In the genomic region with DNA sequence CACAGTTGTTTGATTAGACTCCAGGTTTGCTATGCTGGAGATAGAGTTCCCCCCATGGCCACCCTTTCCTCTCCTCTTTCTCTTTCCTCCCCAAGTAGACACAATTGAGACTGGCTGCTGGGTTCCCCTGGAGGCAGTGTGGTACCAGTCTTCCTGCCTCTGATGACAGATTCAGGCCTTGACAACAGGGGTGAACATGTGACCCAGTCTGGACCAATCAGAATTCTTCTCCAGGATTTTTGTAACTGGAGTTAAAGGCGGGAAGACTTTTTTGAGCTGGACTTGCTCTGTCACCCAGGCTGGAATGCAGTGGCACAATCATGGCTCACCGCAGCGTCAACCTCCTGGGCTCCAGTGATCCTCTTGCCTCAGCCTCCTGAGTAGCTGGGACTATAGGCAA, we compare ENCODE assay signal across 18 cellular contexts. TPM values are rescaled to one million over a fixed set of nuclear protein-coding genes. Genes with fewer than 3 reads are reported as not detected.
DNase-seq lines count a peak whose midpoint lies in the region; ATAC-seq, FAIRE-seq and TF ChIP-seq lines count a peak whose summit lies in the region.
"Had no signal": no experiment of that assay in that cellular context is flagged by ENCODE, and none has a peak within 500 bp of the region (broad histone marks: within the 10 kb centered on the region; RNA-seq: fewer than 3 reads in every experiment).

No MANE protein-coding gene starts in this region.

- H3K4me2 ChIP-seq in A549 (no peak overlapping the region), Loucy (ENCODE audit: low read depth, low read length, poor library complexity, severe bottlenecking) (no peak overlapping the region)

- no peaks in the 10 kb centered on the region for H3K9me2 ChIP-seq in Loucy (replicated peaks; ENCODE audit: low read depth, low read length)

- H3K4me1 Mint-ChIP-seq in activated T-helper 17 cell treated with anti-CD3 and anti-CD28 coated beads, Interleukin-2, amount 50 U/mL, for 72 hours: no peaks in the 10 kb centered on the region

- CTCF ChIA-PET in A549 (lab: Yijun Ruan, JAX): interaction anchor here (0.6 to 18.7 kb wide), 13 partner anchors 13 to 789 kb away, joined by 3 to 348 read pairs (median 5); no protein-coding TSS in a partner anchor

- no peaks in the 10 kb centered on the region for H3K9me3 Mint-ChIP-seq in activated T-helper 17 cell treated with anti-CD3 and anti-CD28 coated beads, Interleukin-2, amount 50 U/mL, for 72 hours

- H3K36me3 Mint-ChIP-seq in activated T-helper 17 cell treated with anti-CD3 and anti-CD28 coated beads, Interleukin-2, amount 50 U/mL, for 72 hours (ENCODE audit: low read depth): no peaks in the 10 kb centered on the region

- H3K4me1 ChIP-seq in A549 (no peaks in the 10 kb centered on the region), Loucy (ENCODE audit: insufficient read depth, low read length, poor library complexity, severe bottlenecking) (peaks cover 3% of the 10 kb centered on the region)
- H3K4me1 ChIP-seq: BE2C, HAP-1 had no signal

- H3K27ac ChIP-seq in A549: no peak overlapping the region
- H3K27ac ChIP-seq: WERI-Rb-1 had no signal

- no peaks in the 10 kb centered on the region for H3K27me3 ChIP-seq in Loucy (ENCODE audit: insufficient read depth, low read length, poor library complexity, severe bottlenecking)

- no peak for TF ChIP-seq RAD21 in A549 (conservative IDR thresholded peaks at IDR 0.05 in 1 of 2, IDR thresholded peaks at IDR 0.05 in 1 of 2)

- H3K4me3 Mint-ChIP-seq in activated T-helper 17 cell treated with anti-CD3 and anti-CD28 coated beads, Interleukin-2, amount 50 U/mL, for 72 hours: no peak overlapping the region

- TF ChIP-seq EP300 in A549 (IDR thresholded peaks at IDR 0.05): no peak

- no peak overlapping the region for H3K9ac ChIP-seq in Loucy (ENCODE audit: low read depth, low read length, poor library complexity, severe bottlenecking)

- no peaks in the 10 kb centered on the region for H3F3A ChIP-seq in Loucy (ENCODE audit: low read depth)

- POLR2A ChIA-PET in A549 (lab: Yijun Ruan, JAX): no interaction called here

- ATAC-seq in A549 (peak; percentile 41 to 62; a peak in 3 of 6 replicates), GM21381 (IDR thresholded peaks at IDR 0.05; ENCODE audit: unreplicated experiment) (no peak)
- ATAC-seq in activated T-helper 17 cell treated with anti-CD3 and anti-CD28 coated beads, Interleukin-2, amount 50 U/mL, for 72 hours (replicated peaks): peak; percentile 45

- no peaks in the 10 kb centered on the region for H4K20me1 ChIP-seq in Loucy (ENCODE audit: insufficient read depth, low read length, poor library complexity, severe bottlenecking)

- H3K27ac Mint-ChIP-seq in activated T-helper 17 cell treated with anti-CD3 and anti-CD28 coated beads, Interleukin-2, amount 50 U/mL, for 72 hours: no peak overlapping the region

- H3K9me3 ChIP-seq in A549: no peaks in the 10 kb centered on the region
- H3K9me3 ChIP-seq in Loucy (ENCODE audit: insufficient read depth, low read depth, low read length): no peaks in the 10 kb centered on the region
- H3K9me3 ChIP-seq: BE2C, HAP-1 had no signal

- H3K36me3 ChIP-seq in Loucy (ENCODE audit: insufficient read depth, low read length): no peaks in the 10 kb centered on the region
- H3K36me3 ChIP-seq: BE2C, HAP-1, WERI-Rb-1 had no signal

- no peak overlapping the region for H2AFZ ChIP-seq in Loucy (ENCODE audit: low read length)

- WGBS in A549 (ENCODE audit: missing lambda C conversion rate): 78% methylated on average over 3 of the region's 3 CpGs

- no peak overlapping the region for H3K4me3 ChIP-seq in A549
- H3K4me3 ChIP-seq in Loucy (ENCODE audit: low read length, poor library complexity, severe bottlenecking): no peak overlapping the region
- H3K4me3 ChIP-seq: HAP-1 had no signal

- H3K27me3 Mint-ChIP-seq in activated T-helper 17 cell treated with anti-CD3 and anti-CD28 coated beads, Interleukin-2, amount 50 U/mL, for 72 hours: peaks cover 17% of the 10 kb centered on the region

- FAIRE-seq in A549 (lab: Jason Lieb, UNC) (no peak), GM12892 (lab: Jason Lieb, UNC) (no peak)
- FAIRE-seq: islet of Langerhans had no signal

- H3K79me2 ChIP-seq in Loucy (ENCODE audit: insufficient read depth, low read length): no peaks in the 10 kb centered on the region

- DNase-seq in A549 (ENCODE audit: low read depth in 1 of 2, low spot score in 1 of 2): peak in 1 of 2 experiments; percentile 66
- DNase-seq in Daoy (ENCODE audit: low read depth): peak; percentile 56
- no peak for DNase-seq in GM12892 (ENCODE audit: insufficient read length)
- no peak for DNase-seq in NCI-H1694 treated with DMSO at 0.1 percent for 48 hours (lab: John Stamatoyannopoulos, UW)
- no peak for DNase-seq in hepatic stellate cell (ENCODE audit: low spot score)
- DNase-seq: activated gamma-delta T cell treated with Interleukin-2 at 50 U/mL for 16 hours, BE2C, DMS79 treated with DMSO at 0.1 percent for 48 hours, erythroblast, mesenchymal stem cell, NCI-H1436, NCI-H345, WERI-Rb-1 had no signal

- TF ChIP-seq POLR2A in A549 (IDR thresholded peaks at IDR 0.05; ENCODE audit: low read length) (no peak), GM12892 (IDR thresholded peaks at IDR 0.05; ENCODE audit: low read depth, low read length) (no peak)

- TF ChIP-seq CTCF in A549 (IDR thresholded peaks at IDR 0.05) (no peak), Loucy (conservative IDR thresholded peaks at IDR 0.05; ENCODE audit: low read length) (0 out of 2 replicates have a peak, but pooled peaks have one; percentile 25)

TF ChIP-seq in A549, 52 proteins besides CTCF, POLR2A, EP300 and RAD21:
- TF ChIP-seq RARB (CRISPR knock-in tag; IDR thresholded peaks at IDR 0.05): no peak
- TF ChIP-seq, protein P1, sequence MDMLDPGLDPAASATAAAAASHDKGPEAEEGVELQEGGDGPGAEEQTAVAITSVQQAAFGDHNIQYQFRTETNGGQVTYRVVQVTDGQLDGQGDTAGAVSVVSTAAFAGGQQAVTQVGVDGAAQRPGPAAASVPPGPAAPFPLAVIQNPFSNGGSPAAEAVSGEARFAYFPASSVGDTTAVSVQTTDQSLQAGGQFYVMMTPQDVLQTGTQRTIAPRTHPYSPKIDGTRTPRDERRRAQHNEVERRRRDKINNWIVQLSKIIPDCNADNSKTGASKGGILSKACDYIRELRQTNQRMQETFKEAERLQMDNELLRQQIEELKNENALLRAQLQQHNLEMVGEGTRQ (IDR thresholded peaks at IDR 0.05): peak; percentile 80

RNA-seq across cellular contexts. Expression of gene CCNE1, which starts 48.7 kb away (rescaled TPM):
- polyA plus RNA-seq in A549 (2011; rRNA removed): 15.4 and 18.3 TPM in 2 replicates
- 20.9 and 21.4 TPM in 2 replicates for polyA plus RNA-seq in A549 (2012; cell fraction: cytosol; rRNA removed)
- 21.9 and 34.2 TPM in 2 replicates for polyA plus RNA-seq in A549 (2012; cell fraction: nucleus; rRNA removed)
- polyA plus RNA-seq in A549 (2017; fragmentation: RNase III; extraction: RNeasy Plus Mini Kit Qiagen cat#74134 plus additional on column Dnase treatment): 25.0 to 26.9 TPM (median 25.2 TPM) in 3 replicates
- polyA minus RNA-seq in A549 (2011; rRNA and poly(A)+ RNA removed): 14.1 and 15.5 TPM in 2 replicates
- 16.4 and 24.6 TPM in 2 replicates for total RNA-seq in Daoy (2014; rRNA removed; shearing (Covaris generic))
- 10 to 100 TPM; 20.1 to 31.5 TPM for total RNA-seq in activated T-helper 17 cell treated with anti-CD3 and anti-CD28 coated beads, Interleukin-2, amount 50 U/mL, for 72 hours
- polyA plus RNA-seq in GM12892 (2012; ENCODE audit: missing spikeins): 20.3 TPM
